In the genomic region with DNA sequence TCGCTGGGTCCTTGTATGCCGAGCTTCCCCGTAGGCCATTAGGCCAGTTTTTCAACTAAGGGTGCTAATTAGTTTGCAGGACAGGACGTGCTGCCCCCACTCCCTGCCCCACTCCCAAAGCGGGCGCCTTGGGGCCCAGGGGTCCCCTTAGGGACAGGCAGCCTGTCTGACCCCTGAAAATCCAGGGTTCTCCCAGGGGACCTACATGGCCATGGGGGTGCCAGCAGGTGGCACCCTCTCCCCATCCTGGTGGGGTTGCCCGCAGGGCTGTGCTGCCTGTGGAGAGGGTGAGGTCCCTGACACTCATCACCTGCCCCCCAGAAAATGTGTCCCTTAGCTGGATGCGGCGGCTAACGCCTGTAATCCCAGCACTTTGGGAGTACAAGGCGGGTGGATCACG, we compare ENCODE assay signal across 8 cellular contexts. TPM values are rescaled to one million over a fixed set of nuclear protein-coding genes. Genes with fewer than 3 reads are reported as not detected.
A peak's percentile ranks its signal among the peaks of the same experiment; 100 is the strongest.
DNase-seq lines count a peak whose midpoint lies in the region; ATAC-seq and TF ChIP-seq lines count a peak whose summit lies in the region.

No MANE protein-coding gene starts in this region.

- peak; percentile 22 for DNase-seq in NOMO-1 treated with DMSO at 0.1 percent for 48 hours (lab: John Stamatoyannopoulos, UW; ENCODE audit: unreplicated experiment)
- DNase-seq in NOMO-1 treated with dmso at 0.1 percent for 144 hours (lab: John Stamatoyannopoulos, UW; ENCODE audit: unreplicated experiment) = no peak
- peak; percentile 39 for DNase-seq in PC-3
- peak in 29 of 56 donors; percentile 2 to 70 (median 24) for DNase-seq in amygdala (lab: John Stamatoyannopoulos, UW)
- peak; percentile 78 for DNase-seq in iPS-NIHi11 (ENCODE audit: low spot score)
- peak; percentile 30 for DNase-seq in stimulated activated CD8-positive, alpha-beta memory T cell treated with anti-CD3 and anti-CD28 coated beads, Interleukin-4, amount 100 ng/mL, for 24 hours (ENCODE audit: low read depth)
- DNase-seq in GM19238 (ENCODE audit: insufficient read length, low spot score) = no peak

- no peaks in the 10 kb centered on the region for H3K4me1 ChIP-seq in PC-3 (ENCODE audit: insufficient read depth, low read length)

- no peaks in the 10 kb centered on the region for H3K79me2 ChIP-seq in PC-3 (ENCODE audit: low read length)

- TF ChIP-seq CTCF in PC-3 (conservative IDR thresholded peaks at IDR 0.05; ENCODE audit: low read depth, low read length) = peak; percentile 55

- CTCF ChIA-PET in PC-3 (lab: Charles Lee) = no interaction called here

- POLR2A ChIA-PET in PC-3 (lab: Charles Lee; ENCODE audit: unreplicated experiment) = no interaction called here

- no peaks in the 10 kb centered on the region for H3K9me2 ChIP-seq in PC-3 (replicated peaks; ENCODE audit: low read length)

- no peaks in the 10 kb centered on the region for H4K20me1 ChIP-seq in PC-3 (ENCODE audit: low read length)

- intact Hi-C loops in PC-3 (cut with micrococcal nuclease) = no loop called here

- no peak overlapping the region for H3K9ac ChIP-seq in PC-3 (ENCODE audit: low read length)

- ATAC-seq in PC-3 (peak; percentile 72), HG03520 (IDR thresholded peaks at IDR 0.05; ENCODE audit: unreplicated experiment) (no peak)

- H3K4me2 ChIP-seq in PC-3 (ENCODE audit: low read length) = no peak overlapping the region

- H2AFZ ChIP-seq in PC-3 (ENCODE audit: low read length) = no peak overlapping the region

- H3K9me3 ChIP-seq in PC-3 (ENCODE audit: low read length) = no peaks in the 10 kb centered on the region

- no peak overlapping the region for H3K4me3 ChIP-seq in PC-3 (ENCODE audit: low read length)

- H3F3A ChIP-seq in PC-3 (ENCODE audit: low read length, unreplicated experiment) = no peaks in the 10 kb centered on the region

- no TSS peak for BruUV-seq in PC-3 (replicated peaks; lab: Mats Ljungman, UMichigan)

- no peaks in the 10 kb centered on the region for H3K27me3 ChIP-seq in PC-3 (ENCODE audit: low read length)

- H3K36me3 ChIP-seq in PC-3 (ENCODE audit: low read depth, low read length) = no peaks in the 10 kb centered on the region

- no peak overlapping the region for H3K27ac ChIP-seq in PC-3 (ENCODE audit: low read length)

RNA-seq across cellular contexts. Expression of gene CCDC187, which starts 8.5 kb away (rescaled TPM):
- total RNA-seq in PC-3 (2014; rRNA removed) = 0.04 TPM in 1 of 2 replicates, not detected in the other

RNA-seq across cellular contexts. Expression of gene GPSM1, which starts 14.9 kb away (rescaled TPM):
- 26.9 and 27.8 TPM in 2 replicates for total RNA-seq in PC-3 (2014; rRNA removed)

RNA-seq across cellular contexts. Expression of gene DNLZ, which starts 51.1 kb away (rescaled TPM):
- 51.4 and 64.9 TPM in 2 replicates for total RNA-seq in PC-3 (2014; rRNA removed)

Comparison
In these comparisons a context has a peak if more than half of its experiments do, and no peak if none do; other contexts are left out.
1. DNase-seq: peak in NOMO-1 treated with DMSO at 0.1 percent for 48 hours (single experiment), PC-3 (single experiment), amygdala (29 of 56), iPS-NIHi11 (single experiment) and stimulated activated CD8-positive, alpha-beta memory T cell treated with anti-CD3 and anti-CD28 coated beads, Interleukin-4, amount 100 ng/mL, for 24 hours (single experiment); none in NOMO-1 treated with dmso at 0.1 percent for 144 hours (single experiment) and GM19238 (single experiment).